ENCODE assay signal across 17 cellular contexts in genomic region chr20:23640018-23640872, GRCh38. TPM values are rescaled to one million over a fixed set of nuclear protein-coding genes. Genes with fewer than 3 reads are reported as not detected.
DNase-seq lines count a peak whose midpoint lies in the region; ATAC-seq and TF ChIP-seq lines count a peak whose summit lies in the region.
"Had no signal": no experiment of that assay in that cellular context is flagged by ENCODE, and none has a peak within 500 bp of the region (broad histone marks: within the 10 kb centered on the region; RNA-seq: fewer than 3 reads in every experiment).

No MANE protein-coding gene starts in this region.

- H4K20me1 ChIP-seq in mammary epithelial cell (ENCODE audit: insufficient read depth, low read length) (no peaks in the 10 kb centered on the region), PC-9 (ENCODE audit: insufficient read depth) (no peaks in the 10 kb centered on the region)

- intact Hi-C loops in mammary epithelial cell (cut with micrococcal nuclease) (no loop called here), breast epithelium (cut with DNase I; ENCODE audit: low total_unique reads) (loop anchor here (5.0 kb wide), 1 partner anchor 283 kb away; no protein-coding TSS in a partner anchor), PC-9 (cut with micrococcal nuclease; ENCODE audit: unreplicated experiment) (loop anchor here (5.0 to 10.0 kb wide), 2 partner anchors 33 to 455 kb away; partner anchors contain the start of gene CST9), gastrocnemius medialis (cut with DNase I; ENCODE audit: low total_unique reads) (loop anchor here (5.0 kb wide), 1 partner anchor 1352 kb away; the partner anchor contains the start of gene APMAP), testis (cut with DNase I; ENCODE audit: low total_unique reads) (no loop called here)

- H3K79me2 ChIP-seq in mammary epithelial cell (ENCODE audit: insufficient read depth, low read length) (peaks cover 23% of the 10 kb centered on the region), PC-9 (ENCODE audit: low read depth) (peaks cover 22% of the 10 kb centered on the region)

- dilution Hi-C loops in mammary epithelial cell (cut with HindIII; ENCODE audit: low sequenced_read_pairs): no loop called here

- H3K4me2 ChIP-seq in mammary epithelial cell (ENCODE audit: insufficient read depth, low read depth, low read length) (no peak overlapping the region), PC-9 (peak overlapping the region; percentile 24; the same call in 1 of the 2 replicates)
- H3K4me2 ChIP-seq: KMS-11 had no signal

- ATAC-seq in left lobe of liver (no peak), gastrocnemius medialis (no peak), HG03439 (IDR thresholded peaks at IDR 0.05; ENCODE audit: unreplicated experiment) (no peak)

- DNase-seq in mammary epithelial cell (no peak), breast epithelium (ENCODE audit: low spot score in 2 of 2) (no peak), PC-9 (no peak), left lobe of liver (ENCODE audit: low spot score) (peak; percentile 41), gastrocnemius medialis (no peak), testis (no peak), WERI-Rb-1 (no peak)
- DNase-seq: COR-L47; NCI-H1092; NCI-H1930; NK-92 treated with Interleukin-12 subunit alpha and Interleukin-12 subunit beta, amount 100 ng/mL, for 24 hours had no signal

- H3K9me2 ChIP-seq in PC-9 (ENCODE audit: insufficient read depth): no peaks in the 10 kb centered on the region

- BruUV-seq in mammary epithelial cell (replicated peaks; lab: Mats Ljungman, UMichigan): no TSS peak
- BruUV-seq in PC-9 (replicated peaks; lab: Mats Ljungman, UMichigan): no TSS peak

- no peak for TF ChIP-seq POLR2A in breast epithelium (IDR thresholded peaks at IDR 0.05)
- TF ChIP-seq POLR2A in gastrocnemius medialis (IDR thresholded peaks at IDR 0.05): no peak
- no peak for TF ChIP-seq POLR2A in testis (IDR thresholded peaks at IDR 0.05)

- TF ChIP-seq CTCF in mammary epithelial cell (conservative IDR thresholded peaks at IDR 0.05 in 1 of 2, IDR thresholded peaks at IDR 0.05 in 1 of 2; ENCODE audit: extremely low read depth in 1 of 2, insufficient read depth in 1 of 2, low read depth in 1 of 2, low read length in 2 of 2) (no peak), breast epithelium (IDR thresholded peaks at IDR 0.05) (no peak), PC-9 (conservative IDR thresholded peaks at IDR 0.05) (no peak), gastrocnemius medialis (IDR thresholded peaks at IDR 0.05 in 4 of 5, conservative IDR thresholded peaks at IDR 0.05 in 1 of 5) (no peak), testis (IDR thresholded peaks at IDR 0.05) (no peak), WERI-Rb-1 (IDR thresholded peaks at IDR 0.05; ENCODE audit: low read depth, low read length) (no peak)

- H3K27ac ChIP-seq in mammary epithelial cell (ENCODE audit: insufficient read depth, low read depth, low read length) (no peak overlapping the region), breast epithelium (no peak overlapping the region), PC-9 (no peak overlapping the region), gastrocnemius medialis (peak overlapping the region; percentile 80 to 100 (median 96)), testis (no peak overlapping the region), WERI-Rb-1 (no peak overlapping the region)
- H3K27ac ChIP-seq: KMS-11 had no signal

- in situ Hi-C loops in mammary epithelial cell (cut with MboI; ENCODE audit: low sequenced_read_pairs in 2 of 2): loop anchor here in 1 of 2 donors (25.0 kb wide), 1 partner anchor 1253 kb away; no protein-coding TSS in a partner anchor
- in situ Hi-C loops in gastrocnemius medialis (cut with MboI; ENCODE audit: low sequenced_read_pairs in 4 of 4): loop anchor here (25.0 kb wide), 3 partner anchors 478 to 1422 kb away; partner anchors contain the start of genes ACSS1 (in 2 of the 4) and APMAP (in 1 of the 4)

- WGBS in mammary epithelial cell (ENCODE audit: low coverage, missing lambda C conversion rate): 93% methylated on average over 14 of the region's 14 CpGs
- 88 to 89% methylated on average over 10 to 14 of the region's 14 CpGs for WGBS in testis, 2 donors

- H2AFZ ChIP-seq in mammary epithelial cell (ENCODE audit: low read depth, low read length) (peak overlapping the region; percentile 66), PC-9 (no peak overlapping the region)

- CTCF ChIA-PET in mammary epithelial cell (lab: Charles Lee; ENCODE audit: low non-redundant PET) (no interaction called here), PC-9 (lab: Charles Lee) (no interaction called here)

- no peak overlapping the region for H3K4me3 ChIP-seq in mammary epithelial cell (replicated peaks in 1 of 3; ENCODE audit: insufficient read depth in 1 of 3, low read depth in 2 of 3, low read length in 3 of 3)
- no peak overlapping the region for H3K4me3 ChIP-seq in breast epithelium
- H3K4me3 ChIP-seq in PC-9: no peak overlapping the region
- no peak overlapping the region for H3K4me3 ChIP-seq in gastrocnemius medialis
- no peak overlapping the region for H3K4me3 ChIP-seq in testis
- H3K4me3 ChIP-seq in WERI-Rb-1 (ENCODE audit: low read depth, low read length): no peak overlapping the region

- H3K36me3 ChIP-seq in mammary epithelial cell (ENCODE audit: insufficient read depth, low read length): no peaks in the 10 kb centered on the region
- no peaks in the 10 kb centered on the region for H3K36me3 ChIP-seq in breast epithelium
- H3K36me3 ChIP-seq in PC-9 (ENCODE audit: low read depth): no peaks in the 10 kb centered on the region
- no peaks in the 10 kb centered on the region for H3K36me3 ChIP-seq in gastrocnemius medialis
- H3K36me3 ChIP-seq in testis (ENCODE audit: low read depth, missing control alignments): no peaks in the 10 kb centered on the region
- peaks cover 2% of the 10 kb centered on the region for H3K36me3 ChIP-seq in WERI-Rb-1

- H3K9me3 ChIP-seq in mammary epithelial cell (replicated peaks; ENCODE audit: insufficient read depth, low read length) (no peaks in the 10 kb centered on the region), breast epithelium (no peaks in the 10 kb centered on the region), PC-9 (ENCODE audit: insufficient read depth, low read depth) (no peaks in the 10 kb centered on the region), gastrocnemius medialis (no peaks in the 10 kb centered on the region), testis (no peaks in the 10 kb centered on the region), WERI-Rb-1 (ENCODE audit: severe bottlenecking) (no peaks in the 10 kb centered on the region)

- H3F3A ChIP-seq in PC-9 (ENCODE audit: insufficient read depth, low read depth): peaks cover 41% of the 10 kb centered on the region

- no peak overlapping the region for H3K9ac ChIP-seq in mammary epithelial cell (ENCODE audit: insufficient read depth, low read length)
- H3K9ac ChIP-seq: KMS-11 had no signal

- POLR2A ChIA-PET in PC-9 (lab: Charles Lee; ENCODE audit: unreplicated experiment): no interaction called here

- H3K27me3 ChIP-seq in mammary epithelial cell (ENCODE audit: insufficient read depth, low read length): no peaks in the 10 kb centered on the region
- H3K27me3 ChIP-seq in breast epithelium: no peaks in the 10 kb centered on the region
- H3K27me3 ChIP-seq in PC-9 (ENCODE audit: insufficient read depth, low read depth): no peaks in the 10 kb centered on the region
- no peaks in the 10 kb centered on the region for H3K27me3 ChIP-seq in gastrocnemius medialis
- H3K27me3 ChIP-seq in testis: no peaks in the 10 kb centered on the region
- no peaks in the 10 kb centered on the region for H3K27me3 ChIP-seq in WERI-Rb-1 (ENCODE audit: insufficient read depth, low read depth, severe bottlenecking)

- H3K4me1 ChIP-seq in mammary epithelial cell (ENCODE audit: insufficient read depth, low read length) (peaks cover 34% of the 10 kb centered on the region), breast epithelium (peaks cover under 1 to 6% of the 10 kb centered on the region in 2 donors), PC-9 (replicated peaks; ENCODE audit: insufficient read depth) (peaks cover 69% of the 10 kb centered on the region), gastrocnemius medialis (peaks cover 41 to 51% of the 10 kb centered on the region in 2 donors), testis (peaks cover 30% of the 10 kb centered on the region)

RNA-seq across cellular contexts. Expression of gene CST3, which starts 2.5 kb away (rescaled TPM):
- 100 to 1,000 TPM; 158 to 380 TPM for total RNA-seq in mammary epithelial cell
- polyA plus RNA-seq in mammary epithelial cell: 340 TPM
- 272 TPM for polyA minus RNA-seq in mammary epithelial cell
- total RNA-seq in breast epithelium: 1,000 to 10,000 TPM in 1 of 3 donors, 100 to 1,000 TPM in 2; 498 to 1,982 (median 699) TPM
- 262 and 355 TPM in 2 replicates for total RNA-seq in PC-9 (2021)
- total RNA-seq in left lobe of liver: 1,478 TPM
- total RNA-seq in gastrocnemius medialis: 1,000 to 10,000 TPM in 1 of 4 donors, 100 to 1,000 TPM in 3; 461 to 1,821 (median 697) TPM
- total RNA-seq in testis: 1,000 to 10,000 TPM; 3,145 to 4,272 TPM
- polyA plus RNA-seq in testis (ENCODE audit: insufficient read depth, low read depth, low replicate concordance): 1,703 TPM

RNA-seq across cellular contexts. Expression of gene CST9, which starts 34.5 kb away (rescaled TPM):
- total RNA-seq in mammary epithelial cell: not detected
- not detected for polyA plus RNA-seq in mammary epithelial cell
- polyA minus RNA-seq in mammary epithelial cell: not detected
- total RNA-seq in breast epithelium: 1 to 10 TPM in 1 of 3 donors, not detected in 2; 2.3 TPM
- not detected in 2 replicates for total RNA-seq in PC-9 (2021)
- not detected for total RNA-seq in left lobe of liver
- not detected for total RNA-seq in gastrocnemius medialis
- under 1 TPM in 1 of 2 donors, not detected in 1; 0.19 TPM for total RNA-seq in testis
- not detected for polyA plus RNA-seq in testis (ENCODE audit: insufficient read depth, low read depth, low replicate concordance)
- total RNA-seq: A172, G401, MCF 10A had no signal

RNA-seq across cellular contexts. Expression of gene CST4, which starts 48.6 kb away (rescaled TPM):
- total RNA-seq in mammary epithelial cell (not detected), breast epithelium (not detected), PC-9 (2021) (0.78 TPM in 1 of 2 replicates, not detected in the other), left lobe of liver (not detected), gastrocnemius medialis (not detected), testis (not detected)
- polyA plus RNA-seq in mammary epithelial cell (not detected), testis (ENCODE audit: insufficient read depth, low read depth, low replicate concordance) (not detected)
- polyA minus RNA-seq in mammary epithelial cell: not detected
- total RNA-seq: A172, G401, MCF 10A had no signal
- polyA plus RNA-seq: CD14-positive monocyte had no signal

Comparison
In these comparisons a context has a peak if more than half of its experiments do, and no peak if none do; other contexts are left out.
1. intact Hi-C loops: an anchor here in breast epithelium (5.0 kb wide), PC-9 (5.0 to 10.0 kb wide) and gastrocnemius medialis (5.0 kb wide); none called in mammary epithelial cell and testis.
2. H3K27ac ChIP-seq: peak in gastrocnemius medialis (4 of 4); none in mammary epithelial cell (single experiment), breast epithelium (0 of 2), PC-9 (single experiment), testis (0 of 2) and WERI-Rb-1 (single experiment).